In genomic region chr5:61332369-61332745, GRCh38 we compare ENCODE assay signal across 8 cellular contexts. TPM values are rescaled to one million over a fixed set of nuclear protein-coding genes. Genes with fewer than 3 reads are reported as not detected.
A peak's percentile ranks its signal among the peaks of the same experiment; 100 is the strongest.
DNase-seq lines count a peak whose midpoint lies in the region; ATAC-seq and TF ChIP-seq lines count a peak whose summit lies in the region.

No MANE protein-coding gene starts in this region.

- peaks cover 2 to 18% of the 10 kb centered on the region in 2 donors for H3K27me3 Mint-ChIP-seq in T-cell
- peaks cover 4% of the 10 kb centered on the region for H3K27me3 Mint-ChIP-seq in memory B cell

- CTCF ChIA-PET in T-cell (lab: Charles Lee) = no interaction called here

- H3K27ac ChIP-seq in upper lobe of right lung = peak overlapping the region; percentile 72

- H3K4me1 Mint-ChIP-seq in T-cell = peaks cover 45 to 51% (median 50%) of the 10 kb centered on the region in 3 donors
- peaks cover 39% of the 10 kb centered on the region for H3K4me1 Mint-ChIP-seq in memory B cell

- no peaks in the 10 kb centered on the region for H3K9me3 ChIP-seq in upper lobe of right lung

- POLR2A ChIA-PET in T-cell (lab: Charles Lee) = interaction anchor here in 1 of 2 donors (1.2 to 1.4 kb wide), 2 partner anchors 9 to 76 kb away, joined by 5 to 23 read pairs; no protein-coding TSS in a partner anchor

- peak; percentile 80 for DNase-seq in DMS53 (lab: John Stamatoyannopoulos, UW)
- peak in 25 of 34 experiments; percentile 4 to 53 (median 34) for DNase-seq in T-cell
- DNase-seq in choroid plexus epithelial cell (ENCODE audit: low read depth) = peak; percentile 48
- DNase-seq in memory B cell (ENCODE audit: low spot score in 2 of 2) = peak in 1 of 2 donors; percentile 42
- DNase-seq in upper lobe of right lung = peak; percentile 78
- DNase-seq in DMS153 (lab: John Stamatoyannopoulos, UW) = no peak

- ATAC-seq in GM21786 (IDR thresholded peaks at IDR 0.05; ENCODE audit: unreplicated experiment) (peak; percentile 0), T-cell (replicated peaks in 1 of 4) (peak; percentile 2 to 9 (median 7)), memory B cell (ENCODE audit: low read depth) (peak; percentile 2), upper lobe of right lung (no peak), GM19467 (IDR thresholded peaks at IDR 0.05; ENCODE audit: unreplicated experiment) (no peak)

- H3K9me3 Mint-ChIP-seq in T-cell = no peaks in the 10 kb centered on the region
- H3K9me3 Mint-ChIP-seq in memory B cell = peaks cover 1% of the 10 kb centered on the region

- H3K36me3 ChIP-seq in upper lobe of right lung = no peaks in the 10 kb centered on the region

- peaks cover 25% of the 10 kb centered on the region for H3K4me1 ChIP-seq in upper lobe of right lung

- H3K36me3 Mint-ChIP-seq in T-cell (peaks cover 8% of the 10 kb centered on the region), memory B cell (peaks cover 9% of the 10 kb centered on the region)

- peak overlapping the region; percentile 90 for H3K4me3 ChIP-seq in choroid plexus epithelial cell (ENCODE audit: low read depth, low read length)
- H3K4me3 ChIP-seq in upper lobe of right lung = peak overlapping the region; percentile 52

- no peak for TF ChIP-seq CTCF in choroid plexus epithelial cell (conservative IDR thresholded peaks at IDR 0.05; ENCODE audit: low read depth, low read length)
- TF ChIP-seq CTCF in upper lobe of right lung (IDR thresholded peaks at IDR 0.05) = no peak

- intact Hi-C loops in upper lobe of right lung (cut with DNase I) = no loop called here

- H3K4me3 Mint-ChIP-seq in T-cell (peak overlapping the region; percentile 71 to 95 (median 77)), memory B cell (peak overlapping the region; percentile 90)

- peak overlapping the region in 1 of 2 donors; percentile 52 for H3K27ac Mint-ChIP-seq in T-cell
- peak overlapping the region; percentile 91 for H3K27ac Mint-ChIP-seq in memory B cell

- no peaks in the 10 kb centered on the region for H3K27me3 ChIP-seq in upper lobe of right lung

RNA-seq across cellular contexts. Expression of gene ZSWIM6, which starts 0.3 kb away (rescaled TPM):
- total RNA-seq in T-cell (10 to 100 TPM in 3 of 5 donors, 1 to 10 TPM in 2; 8.3 to 11.3 (median 10.1) TPM), upper lobe of right lung (15.7 TPM)

Comparison
In these comparisons a context has a peak if more than half of its experiments do, and no peak if none do; other contexts are left out.
1. ATAC-seq: peak in GM21786 (single experiment), T-cell (4 of 4) and memory B cell (single experiment); none in upper lobe of right lung (single experiment) and GM19467 (single experiment).